Comparison of ENCODE assay signal across 23 cellular contexts in the genomic region with DNA sequence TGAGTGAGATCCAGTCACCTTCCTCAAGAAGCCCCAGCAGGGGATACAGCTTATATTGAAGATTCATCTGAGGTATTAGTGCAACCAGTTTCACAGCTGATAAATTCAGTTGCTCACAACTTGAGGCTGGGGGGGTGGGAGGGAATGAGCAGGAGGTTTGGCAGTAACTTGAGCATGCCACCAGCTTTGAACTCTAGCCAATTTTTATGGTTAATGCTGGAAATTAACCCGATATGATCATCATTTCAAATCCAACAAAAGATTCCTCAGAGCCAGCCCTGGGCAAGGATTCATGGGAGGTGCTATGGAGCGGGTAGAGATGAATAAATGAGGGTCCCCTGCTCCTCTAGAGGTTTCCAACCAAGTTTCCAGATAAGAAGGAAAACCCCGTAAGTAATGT.
"Had no signal": no experiment of that assay in that cellular context is flagged by ENCODE, and none has a peak within 500 bp of the region (broad histone marks: within the 10 kb centered on the region; RNA-seq: fewer than 3 reads in every experiment).

No MANE protein-coding gene starts in this region.

- DNase-seq: activated CD4-positive, alpha-beta T cell treated with anti-CD3 and anti-CD28 coated beads for 48 hours; activated CD4-positive, alpha-beta T cell treated with anti-CD3 and anti-CD28 coated beads, Interleukin-2, amount 50 U/mL, for 4 hours; activated CD4-positive, CD25-positive, alpha-beta regulatory T cell treated with anti-CD3 and anti-CD28 coated beads, Interleukin-2, amount 50 U/mL, for 72 hours; activated CD8-positive, alpha-beta memory T cell treated with anti-CD3 and anti-CD28 coated beads, Interleukin-2, amount 50 U/mL, for 48 hours; activated CD8-positive, alpha-beta T cell treated with anti-CD3 and anti-CD28 coated beads, Interleukin-2, amount 10 ng/mL, durations not matched to agents 7 days and 5 days; activated T-cell treated with anti-CD3 and anti-CD28 coated beads, Interleukin-2, amount 50 U/mL, for 1 hour; aorta; body of pancreas; central memory CD4-positive, alpha-beta T cell; MG63; MV-4-11; NCI-H1092 treated with DMSO at 0.1 percent for 48 hours; NCI-H146; NCI-H2029; NCI-H2107; NCI-H345; NCI-H524; NCI-H748 treated with DMSO at 0.1 percent for 48 hours; Peyer's patch; SHP77; T-helper 17 cell; T-helper 9 cell had no signal

- ATAC-seq: activated CD8-positive, alpha-beta T cell treated with anti-CD3 and anti-CD28 coated beads, Interleukin-2, amount 10 ng/mL, durations not matched to agents 7 days and 5 days; body of pancreas; T-helper 17 cell; WTC11 had no signal
